Comparison of ENCODE assay signal across 10 cellular contexts in genomic region chr7:143490719-143491306, GRCh38. TPM values are rescaled to one million over a fixed set of nuclear protein-coding genes. Genes with fewer than 3 reads are reported as not detected.
DNase-seq lines count a peak whose midpoint lies in the region; ATAC-seq and TF ChIP-seq lines count a peak whose summit lies in the region.
"Had no signal": no experiment of that assay in that cellular context is flagged by ENCODE, and none has a peak within 500 bp of the region (broad histone marks: within the 10 kb centered on the region; RNA-seq: fewer than 3 reads in every experiment).

No MANE protein-coding gene starts in this region.

- H2AFZ ChIP-seq in KMS-11 (ENCODE audit: low read depth) (no peak overlapping the region), mesenchymal stem cell (ENCODE audit: low read depth, low read length) (no peak overlapping the region)

- H2BK12ac ChIP-seq in mesenchymal stem cell (ENCODE audit: low read length in 2 of 2) = peak overlapping the region; percentile 15 to 49

- H3K14ac ChIP-seq in mesenchymal stem cell (ENCODE audit: low read length in 2 of 2) = no peak overlapping the region

- H3K9ac ChIP-seq in KMS-11 (no peak overlapping the region), mesenchymal stem cell (ENCODE audit: low read length) (peak overlapping the region; percentile 34)

- no peak overlapping the region for H2BK5ac ChIP-seq in mesenchymal stem cell (ENCODE audit: low read depth, low read length, poor library complexity, severe bottlenecking)

- H3K4me3 ChIP-seq in KMS-11 (IDR thresholded peaks at IDR 0.05; ENCODE audit: insufficient read depth, low read depth, low read length) (no peak overlapping the region), mesenchymal stem cell (ENCODE audit: insufficient read depth in 1 of 2, low read depth in 1 of 2, low read length in 2 of 2) (no peak overlapping the region), stomach (no peak overlapping the region)
- no peak overlapping the region for H3K4me3 ChIP-seq in CD8-positive, alpha-beta T cell (ENCODE audit: low read depth, low read length)
- H3K4me3 ChIP-seq: upper lobe of left lung had no signal

- DNase-seq in EL (peak; percentile 25), MCF 10A (ENCODE audit: unreplicated experiment) (peak; percentile 54), mesenchymal stem cell (peak; percentile 44), stomach (no peak), NCI-H1417 treated with DMSO at 0.1 percent for 48 hours (lab: John Stamatoyannopoulos, UW) (no peak)
- no peak for DNase-seq in CD8-positive, alpha-beta T cell

- peak overlapping the region in 1 of 2 experiments; percentile 37 for H3K18ac ChIP-seq in mesenchymal stem cell (ENCODE audit: low read depth in 1 of 2, low read length in 2 of 2)

- no peak for ATAC-seq in CD8-positive, alpha-beta T cell
- no peak for ATAC-seq in GM21423 (IDR thresholded peaks at IDR 0.05; ENCODE audit: unreplicated experiment)
- ATAC-seq: natural killer cell treated with Interleukin-12 subunit alpha and Interleukin-12 subunit beta and Interleukin-15 and Interleukin-18, amount 100 ng/mL, for 72 hours had no signal

- H4K8ac ChIP-seq in mesenchymal stem cell (ENCODE audit: low read length) = peak overlapping the region; percentile 30

- no peaks in the 10 kb centered on the region for H3K36me3 ChIP-seq in KMS-11 (ENCODE audit: insufficient read depth)
- H3K36me3 ChIP-seq in mesenchymal stem cell (ENCODE audit: control insufficient read depth in 1 of 2, insufficient read depth in 2 of 2, low read depth in 1 of 2, low read length in 2 of 2) = no peaks in the 10 kb centered on the region
- no peaks in the 10 kb centered on the region for H3K36me3 ChIP-seq in stomach
- no peaks in the 10 kb centered on the region for H3K36me3 ChIP-seq in CD8-positive, alpha-beta T cell (ENCODE audit: insufficient read depth, low read length)
- H3K36me3 ChIP-seq: upper lobe of left lung had no signal

- H2AK5ac ChIP-seq in mesenchymal stem cell (ENCODE audit: low read length, severe bottlenecking) = no peak overlapping the region

- peaks cover 12% of the 10 kb centered on the region for H3K4me1 Mint-ChIP-seq in MCF 10A (ENCODE audit: insufficient read depth, unreplicated experiment)
- H3K4me1 Mint-ChIP-seq in CD8-positive, alpha-beta T cell (ENCODE audit: low read depth) = peaks cover 8% of the 10 kb centered on the region

- no peaks in the 10 kb centered on the region for H4K20me1 ChIP-seq in KMS-11 (ENCODE audit: insufficient read depth)

- H3K27me3 Mint-ChIP-seq in MCF 10A (ENCODE audit: insufficient read depth, unreplicated experiment) = no peaks in the 10 kb centered on the region
- no peaks in the 10 kb centered on the region for H3K27me3 Mint-ChIP-seq in CD8-positive, alpha-beta T cell (ENCODE audit: low read depth)

- H3K36me3 Mint-ChIP-seq in MCF 10A (ENCODE audit: insufficient read depth, unreplicated experiment) = no peaks in the 10 kb centered on the region
- H3K36me3 Mint-ChIP-seq in CD8-positive, alpha-beta T cell = peaks cover 20% of the 10 kb centered on the region
- H3K36me3 Mint-ChIP-seq: natural killer cell treated with Interleukin-12 subunit alpha and Interleukin-12 subunit beta and Interleukin-15 and Interleukin-18, amount 100 ng/mL, for 72 hours had no signal

- H3K9me3 Mint-ChIP-seq in MCF 10A (ENCODE audit: unreplicated experiment) = no peaks in the 10 kb centered on the region
- no peaks in the 10 kb centered on the region for H3K9me3 Mint-ChIP-seq in CD8-positive, alpha-beta T cell
- H3K9me3 Mint-ChIP-seq: natural killer cell treated with Interleukin-12 subunit alpha and Interleukin-12 subunit beta and Interleukin-15 and Interleukin-18, amount 100 ng/mL, for 72 hours had no signal

- WGBS in mesenchymal stem cell = 100% methylated on average over 1 of the region's 1 CpG
- 45 to 100% (median 93%) methylated on average over 1 of the region's 1 CpG for WGBS in stomach, 5 donors

- peak overlapping the region; percentile 39 for H4K91ac ChIP-seq in mesenchymal stem cell (ENCODE audit: low read length)

- no TSS peak for BruUV-seq in MCF 10A (replicated peaks; lab: Mats Ljungman, UMichigan)

- no peak overlapping the region for H3K23ac ChIP-seq in mesenchymal stem cell (ENCODE audit: low read length in 2 of 2)

- no peak overlapping the region for H3K4ac ChIP-seq in mesenchymal stem cell (ENCODE audit: low read depth in 1 of 2, low read length in 2 of 2)

- H2BK15ac ChIP-seq in mesenchymal stem cell (ENCODE audit: low read depth, poor library complexity, severe bottlenecking) = peak overlapping the region; percentile 92

- no peak for TF ChIP-seq POLR2A in stomach (IDR thresholded peaks at IDR 0.05)

- H3K4me3 Mint-ChIP-seq in MCF 10A (ENCODE audit: unreplicated experiment) = no peak overlapping the region
- H3K4me3 Mint-ChIP-seq in CD8-positive, alpha-beta T cell = no peak overlapping the region
- H3K4me3 Mint-ChIP-seq: natural killer cell treated with Interleukin-12 subunit alpha and Interleukin-12 subunit beta and Interleukin-15 and Interleukin-18, amount 100 ng/mL, for 72 hours had no signal

- TF ChIP-seq CTCF in KMS-11 (conservative IDR thresholded peaks at IDR 0.05; ENCODE audit: low read depth, low read length) (peak; percentile 40; the same call in 1 of the 2 replicates), MCF 10A (IDR thresholded peaks at IDR 0.05; ENCODE audit: unreplicated experiment) (peak; percentile 42), stomach (IDR thresholded peaks at IDR 0.05) (peak in 1 of 7 experiments; percentile 26)
- no peak for TF ChIP-seq CTCF in CD8-positive, alpha-beta T cell (IDR thresholded peaks at IDR 0.05)

- H3K4me2 ChIP-seq in KMS-11 = no peak overlapping the region
- H3K4me2 ChIP-seq in mesenchymal stem cell (ENCODE audit: low read length, poor library complexity, severe bottlenecking) = no peak overlapping the region

- no peaks in the 10 kb centered on the region for H3K79me2 ChIP-seq in KMS-11 (ENCODE audit: insufficient read depth, low read depth)

- no peak overlapping the region for H3K27ac Mint-ChIP-seq in MCF 10A (ENCODE audit: low read depth, unreplicated experiment)
- no peak overlapping the region for H3K27ac Mint-ChIP-seq in CD8-positive, alpha-beta T cell
- H3K27ac Mint-ChIP-seq: natural killer cell treated with Interleukin-12 subunit alpha and Interleukin-12 subunit beta and Interleukin-15 and Interleukin-18, amount 100 ng/mL, for 72 hours had no signal

- no peak overlapping the region for H2BK120ac ChIP-seq in mesenchymal stem cell (ENCODE audit: low read depth, low read length)

- H3K27ac ChIP-seq in KMS-11 (no peak overlapping the region), mesenchymal stem cell (ENCODE audit: low read length, poor library complexity, severe bottlenecking) (no peak overlapping the region), stomach (no peak overlapping the region)
- no peak overlapping the region for H3K27ac ChIP-seq in CD8-positive, alpha-beta T cell (ENCODE audit: low read depth, low read length)
- H3K27ac ChIP-seq: upper lobe of left lung had no signal

- TF ChIP-seq EP300 in stomach (IDR thresholded peaks at IDR 0.05) = no peak

- CTCF ChIA-PET in MCF 10A (lab: Yijun Ruan, JAX) = interaction anchor here (0.6 to 3.1 kb wide), 15 partner anchors 11 to 534 kb away, joined by 3 to 20 read pairs (median 7); no protein-coding TSS in a partner anchor
- CTCF ChIA-PET in CD8-positive, alpha-beta T cell (lab: Charles Lee) = interaction anchor here (1.1 to 1.5 kb wide), 3 partner anchors 10 to 637 kb away, joined by 3 to 4 read pairs (median 3); no protein-coding TSS in a partner anchor

- no peaks in the 10 kb centered on the region for H3K79me1 ChIP-seq in mesenchymal stem cell (replicated peaks; ENCODE audit: low read length, poor library complexity, severe bottlenecking)

- intact Hi-C loops in MCF 10A (cut with micrococcal nuclease) = no loop called here
- intact Hi-C loops in stomach (cut with DNase I; ENCODE audit: low total_unique reads) = no loop called here
- intact Hi-C loops in CD8-positive, alpha-beta T cell (cut with DNase I, micrococcal nuclease) = no loop called here

- POLR2A ChIA-PET in MCF 10A (lab: Yijun Ruan, JAX) = interaction anchor here (1.6 to 2.1 kb wide), 2 partner anchors 9 to 24 kb away, joined by 4 to 7 read pairs; no protein-coding TSS in a partner anchor
- POLR2A ChIA-PET in CD8-positive, alpha-beta T cell (lab: Charles Lee) = no interaction called here

- H3K27me3 ChIP-seq in KMS-11 (ENCODE audit: insufficient read depth, low read depth) = no peaks in the 10 kb centered on the region
- peaks cover 0 to 8% of the 10 kb centered on the region in 2 experiments for H3K27me3 ChIP-seq in mesenchymal stem cell (ENCODE audit: control insufficient read depth in 1 of 2, insufficient read depth in 1 of 2, low read length in 2 of 2)
- no peaks in the 10 kb centered on the region for H3K27me3 ChIP-seq in stomach
- no peaks in the 10 kb centered on the region for H3K27me3 ChIP-seq in CD8-positive, alpha-beta T cell (ENCODE audit: insufficient read depth, low read length)
- H3K27me3 ChIP-seq: upper lobe of left lung had no signal

- H3K9me3 ChIP-seq in mesenchymal stem cell (ENCODE audit: control insufficient read depth, low read length) = no peaks in the 10 kb centered on the region
- no peaks in the 10 kb centered on the region for H3K9me3 ChIP-seq in stomach
- no peaks in the 10 kb centered on the region for H3K9me3 ChIP-seq in CD8-positive, alpha-beta T cell (ENCODE audit: low read length)
- H3K9me3 ChIP-seq: upper lobe of left lung had no signal

- H3K4me1 ChIP-seq in KMS-11 (ENCODE audit: low read depth, poor library complexity, severe bottlenecking) (peaks cover 21% of the 10 kb centered on the region), mesenchymal stem cell (ENCODE audit: control insufficient read depth, insufficient read depth, low read depth, low read length) (no peaks in the 10 kb centered on the region), stomach (peaks cover 0 to 5% (median 2%) of the 10 kb centered on the region in 4 donors)
- no peaks in the 10 kb centered on the region for H3K4me1 ChIP-seq in CD8-positive, alpha-beta T cell (ENCODE audit: insufficient read depth, low read length)

RNA-seq across cellular contexts. Expression of gene TAS2R41, which starts 13.1 kb away (rescaled TPM):
- total RNA-seq in MCF 10A (2022) = not detected in 2 replicates
- polyA plus RNA-seq in mesenchymal stem cell (2013, experiment 1 of 2) = not detected
- polyA plus RNA-seq in mesenchymal stem cell (2013, experiment 2 of 2) = not detected
- 1 to 10 TPM in 1 of 5 donors, not detected in 4; 1.5 TPM for total RNA-seq in stomach
- not detected for polyA plus RNA-seq in stomach
- total RNA-seq in CD8-positive, alpha-beta T cell = not detected
- total RNA-seq: natural killer cell treated with Interleukin-12 subunit alpha and Interleukin-12 subunit beta and Interleukin-15 and Interleukin-18, amount 100 ng/mL, for 72 hours had no signal

RNA-seq across cellular contexts. Expression of gene TAS2R60, which starts 47.6 kb away (rescaled TPM):
- total RNA-seq in MCF 10A (2022) (not detected in 2 replicates), stomach (not detected)
- not detected for polyA plus RNA-seq in mesenchymal stem cell (2013, experiment 1 of 2)
- not detected for polyA plus RNA-seq in mesenchymal stem cell (2013, experiment 2 of 2)
- polyA plus RNA-seq in stomach = not detected
- total RNA-seq in CD8-positive, alpha-beta T cell = not detected
- total RNA-seq: natural killer cell treated with Interleukin-12 subunit alpha and Interleukin-12 subunit beta and Interleukin-15 and Interleukin-18, amount 100 ng/mL, for 72 hours had no signal

Comparison
In these comparisons a context has a peak if more than half of its experiments do, and no peak if none do; other contexts are left out.
1. DNase-seq: peak in EL (single experiment), MCF 10A (single experiment) and mesenchymal stem cell (single experiment); none in stomach (single experiment), NCI-H1417 treated with DMSO at 0.1 percent for 48 hours (single experiment) and CD8-positive, alpha-beta T cell (0 of 7).